9 cellular contexts compared by ENCODE assay signal in the genomic region with DNA sequence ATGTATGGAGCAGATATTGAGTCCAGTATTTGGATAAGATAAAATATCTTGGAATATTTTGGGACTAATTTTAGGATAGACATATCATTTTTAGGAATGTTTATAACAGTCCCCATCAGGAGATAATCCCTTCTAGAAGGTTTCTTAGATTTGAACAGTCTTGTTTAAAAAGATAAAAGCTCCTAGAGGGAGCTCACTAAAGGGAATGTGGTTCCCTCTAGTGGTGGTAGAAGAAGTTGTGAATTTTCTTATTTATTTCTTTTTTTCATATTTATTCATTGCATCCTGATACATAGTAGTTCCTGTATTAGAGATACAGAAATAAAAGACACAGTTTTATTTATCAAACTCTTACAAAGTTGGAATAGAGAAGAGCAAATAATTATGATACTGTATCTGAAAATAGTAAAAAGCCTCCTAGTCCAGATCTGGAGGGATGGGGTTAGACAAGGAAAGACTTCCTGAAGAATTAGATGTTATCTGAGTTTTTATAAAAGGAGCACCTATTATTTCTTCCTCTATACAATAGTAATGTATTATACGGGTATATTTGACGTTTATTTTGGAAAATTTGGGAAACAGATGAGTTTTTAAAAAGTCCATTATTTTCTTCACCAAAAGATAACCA. TPM values are rescaled to one million over a fixed set of nuclear protein-coding genes. Genes with fewer than 3 reads are reported as not detected.
DNase-seq lines count a peak whose midpoint lies in the region; ATAC-seq and TF ChIP-seq lines count a peak whose summit lies in the region.
"Had no signal": no experiment of that assay in that cellular context is flagged by ENCODE, and none has a peak within 500 bp of the region (broad histone marks: within the 10 kb centered on the region; RNA-seq: fewer than 3 reads in every experiment).

No MANE protein-coding gene starts in this region.

- no peaks in the 10 kb centered on the region for H3K9me2 ChIP-seq in MM.1S (replicated peaks; ENCODE audit: insufficient read depth, low read length)

- TF ChIP-seq CTCF in MM.1S (IDR thresholded peaks at IDR 0.05; ENCODE audit: low read length) (peak; percentile 77), fibroblast of the aortic adventitia (IDR thresholded peaks at IDR 0.05; ENCODE audit: insufficient read depth, low read length) (peak; percentile 66)

- H3K27me3 ChIP-seq in MM.1S (replicated peaks; ENCODE audit: insufficient read depth, low read length): no peaks in the 10 kb centered on the region

- H3K9me3 ChIP-seq in MM.1S (replicated peaks; ENCODE audit: insufficient read depth, low read length): no peaks in the 10 kb centered on the region

- H4K20me1 ChIP-seq in MM.1S (ENCODE audit: insufficient read depth, low read length): no peaks in the 10 kb centered on the region

- H3K4me1 ChIP-seq in MM.1S (ENCODE audit: low read length): no peaks in the 10 kb centered on the region

- H3K27ac ChIP-seq in MM.1S (ENCODE audit: low read length): no peak overlapping the region

- H2AFZ ChIP-seq in MM.1S (ENCODE audit: low read length): no peak overlapping the region

- H3K79me2 ChIP-seq in MM.1S (ENCODE audit: low read length): no peaks in the 10 kb centered on the region

- H3K4me2 ChIP-seq in MM.1S (ENCODE audit: low read depth, low read length): no peak overlapping the region

- H3F3A ChIP-seq in MM.1S (ENCODE audit: insufficient read depth, low read length): no peaks in the 10 kb centered on the region

- no peaks in the 10 kb centered on the region for H3K36me3 ChIP-seq in MM.1S (replicated peaks; ENCODE audit: insufficient read depth, low read length)

- no peak for ATAC-seq in GM19395 (IDR thresholded peaks at IDR 0.05; ENCODE audit: unreplicated experiment)
- ATAC-seq in HG03442 (IDR thresholded peaks at IDR 0.05; ENCODE audit: unreplicated experiment): no peak

- no peak overlapping the region for H3K9ac ChIP-seq in MM.1S (ENCODE audit: low read length)

- H3K4me3 ChIP-seq in MM.1S (ENCODE audit: low read length) (no peak overlapping the region), fibroblast of the aortic adventitia (ENCODE audit: low read depth, low read length) (no peak overlapping the region)

- DNase-seq in Daoy (ENCODE audit: low read depth) (peak; percentile 57), MM.1S (peak; percentile 65), SK-N-DZ (ENCODE audit: low spot score) (peak; percentile 52), fibroblast of the aortic adventitia (ENCODE audit: low read depth) (peak; percentile 84), renal cortical epithelial cell (ENCODE audit: low read depth) (peak; percentile 72)
- DNase-seq in stimulated activated CD4-positive, alpha-beta T cell treated with anti-CD3 and anti-CD28 coated beads, Interleukin-4, amount 100 ng/mL, for 1 hour: no peak
- DNase-seq: T-cell had no signal

RNA-seq across cellular contexts. Expression of a gene that starts 24.5 kb away (rescaled TPM):
- 0.06 and 0.86 TPM in 2 replicates for total RNA-seq in Daoy (2014; rRNA removed; shearing (Covaris generic))
- not detected in 2 replicates for polyA plus RNA-seq in SK-N-DZ (2014; cell fraction: cytosol; rRNA removed)
- polyA plus RNA-seq in SK-N-DZ (2014; cell fraction: nucleus; rRNA removed): not detected in 2 replicates
- total RNA-seq in fibroblast of the aortic adventitia (ENCODE audit: low replicate concordance): 0.09 TPM in 1 of 2 replicates, not detected in the other
- total RNA-seq in renal cortical epithelial cell: 0.05 TPM in 1 of 2 replicates, not detected in the other
- total RNA-seq: T-cell had no signal
